ENCODE assay signal across 28 cellular contexts in genomic region chr1:1293258-1293617, GRCh38.
"Had no signal": no experiment of that assay in that cellular context is flagged by ENCODE, and none has a peak within 500 bp of the region (broad histone marks: within the 10 kb centered on the region; RNA-seq: fewer than 3 reads in every experiment).

No MANE protein-coding gene starts in this region.

- H3K4me1 Mint-ChIP-seq: activated CD4-positive, alpha-beta T cell treated with anti-CD3 and anti-CD28 coated beads for 36 hours; activated CD4-positive, alpha-beta T cell treated with anti-CD3 and anti-CD28 coated beads, Interleukin-2, amount 10 ng/mL, durations not matched to agents 7 days and 5 days; activated naive CD4-positive, alpha-beta T cell treated with anti-CD3 and anti-CD28 coated beads, Interleukin-2, amount 50 U/mL, for 24 hours; activated naive CD8-positive, alpha-beta T cell treated with anti-CD3 and anti-CD28 coated beads, Interleukin-2, amount 10 ng/mL, durations not matched to agents 7 days and 5 days had no signal

- ATAC-seq: activated CD4-positive, alpha-beta T cell treated with anti-CD3 and anti-CD28 coated beads for 36 hours; activated CD4-positive, CD25-positive, alpha-beta regulatory T cell treated with anti-CD3 and anti-CD28 coated beads, Interleukin-2, amount 50 U/mL, for 24 hours; PC-3 had no signal

- H3K27me3 Mint-ChIP-seq: activated CD4-positive, alpha-beta T cell treated with anti-CD3 and anti-CD28 coated beads for 36 hours; activated CD4-positive, alpha-beta T cell treated with anti-CD3 and anti-CD28 coated beads, Interleukin-2, amount 10 ng/mL, durations not matched to agents 7 days and 5 days; activated naive CD4-positive, alpha-beta T cell treated with anti-CD3 and anti-CD28 coated beads, Interleukin-2, amount 50 U/mL, for 24 hours; activated naive CD8-positive, alpha-beta T cell treated with anti-CD3 and anti-CD28 coated beads, Interleukin-2, amount 10 ng/mL, durations not matched to agents 7 days and 5 days; activated T-cell treated with anti-CD3 and anti-CD28 coated beads, Interleukin-2, amount 50 U/mL, for 24 hours had no signal

- H3K9me3 ChIP-seq: ascending aorta, Peyer's patch, SJCRH30 had no signal

- H3K4me3 ChIP-seq: ascending aorta, cardiac muscle cell, Peyer's patch, SJCRH30, SK-N-MC had no signal

- H3K27ac Mint-ChIP-seq: activated CD4-positive, alpha-beta T cell treated with anti-CD3 and anti-CD28 coated beads for 36 hours; activated CD4-positive, alpha-beta T cell treated with anti-CD3 and anti-CD28 coated beads, Interleukin-2, amount 10 ng/mL, durations not matched to agents 7 days and 5 days; activated CD8-positive, alpha-beta T cell treated with anti-CD3 and anti-CD28 coated beads, Interleukin-2, amount 10 ng/mL, durations not matched to agents 7 days and 5 days; activated naive CD4-positive, alpha-beta T cell treated with anti-CD3 and anti-CD28 coated beads, Interleukin-2, amount 50 U/mL, for 24 hours; activated naive CD8-positive, alpha-beta T cell treated with anti-CD3 and anti-CD28 coated beads, Interleukin-2, amount 10 ng/mL, durations not matched to agents 7 days and 5 days; activated T-cell treated with anti-CD3 and anti-CD28 coated beads, Interleukin-2, amount 50 U/mL, for 24 hours; activated T-helper 2 cell treated with anti-CD3 and anti-CD28 coated beads, Interferon-gamma antibody, Interleukin-2, Interleukin-4, amounts not matched to agents 10 μg/mL and 5 μg/mL and 100 μg/mL, durations not matched to agents 14 hours and 24 hours and 36 hours had no signal

- H3K27me3 ChIP-seq: ascending aorta, cardiac muscle cell, Peyer's patch, SJCRH30 had no signal

- DNase-seq: activated CD4-positive, alpha-beta T cell treated with anti-CD3 and anti-CD28 coated beads for 36 hours; activated CD4-positive, alpha-beta T cell treated with anti-CD3 and anti-CD28 coated beads, Interleukin-2, amount 10 ng/mL, durations not matched to agents 7 days and 5 days; activated CD4-positive, alpha-beta T cell treated with anti-CD3 and anti-CD28 coated beads, Interleukin-2, amount 50 U/mL, for 48 hours; activated CD8-positive, alpha-beta T cell treated with anti-CD3 and anti-CD28 coated beads, Interleukin-2, amount 10 ng/mL, durations not matched to agents 7 days and 5 days; activated gamma-delta T cell; activated naive CD4-positive, alpha-beta T cell treated with Interleukin-2 at 50 U/mL for 16 hours; activated T-cell treated with anti-CD3 and anti-CD28 coated beads, Interleukin-2, amount 50 U/mL, for 24 hours; amygdala; Karpas-422; NCI-H1105; NCI-H1417 treated with DMSO at 0.1 percent for 48 hours; NCI-H187 treated with DMSO at 0.1 percent for 48 hours; NCI-H2081; NCI-H345; NCI-H524 treated with DMSO at 0.1 percent for 48 hours; NK-92 treated with Interleukin-12 subunit alpha and Interleukin-12 subunit beta, amount 100 ng/mL, for 24 hours; PC-3; Peyer's patch; SHP77; SJCRH30; T1000 had no signal

- H3K36me3 ChIP-seq: cardiac muscle cell, SJCRH30 had no signal

- H3K4me3 Mint-ChIP-seq: activated CD4-positive, alpha-beta T cell treated with anti-CD3 and anti-CD28 coated beads for 36 hours; activated CD4-positive, alpha-beta T cell treated with anti-CD3 and anti-CD28 coated beads, Interleukin-2, amount 10 ng/mL, durations not matched to agents 7 days and 5 days; activated CD8-positive, alpha-beta T cell treated with anti-CD3 and anti-CD28 coated beads, Interleukin-2, amount 10 ng/mL, durations not matched to agents 7 days and 5 days; activated naive CD4-positive, alpha-beta T cell treated with anti-CD3 and anti-CD28 coated beads, Interleukin-2, amount 50 U/mL, for 24 hours; activated naive CD8-positive, alpha-beta T cell treated with anti-CD3 and anti-CD28 coated beads, Interleukin-2, amount 10 ng/mL, durations not matched to agents 7 days and 5 days; activated T-cell treated with anti-CD3 and anti-CD28 coated beads, Interleukin-2, amount 50 U/mL, for 24 hours had no signal

- H3K9me3 Mint-ChIP-seq: activated CD4-positive, alpha-beta T cell treated with anti-CD3 and anti-CD28 coated beads, Interleukin-2, amount 10 ng/mL, durations not matched to agents 7 days and 5 days; activated naive CD4-positive, alpha-beta T cell treated with anti-CD3 and anti-CD28 coated beads, Interleukin-2, amount 50 U/mL, for 24 hours; activated naive CD8-positive, alpha-beta T cell treated with anti-CD3 and anti-CD28 coated beads, Interleukin-2, amount 10 ng/mL, durations not matched to agents 7 days and 5 days; activated T-cell treated with anti-CD3 and anti-CD28 coated beads, Interleukin-2, amount 50 U/mL, for 24 hours; activated T-helper 2 cell treated with anti-CD3 and anti-CD28 coated beads, Interferon-gamma antibody, Interleukin-2, Interleukin-4, amounts not matched to agents 10 μg/mL and 5 μg/mL and 100 μg/mL, durations not matched to agents 14 hours and 24 hours and 36 hours had no signal

- H3K27ac ChIP-seq: ascending aorta, cardiac muscle cell, Peyer's patch, SJCRH30, SK-N-MC had no signal

- H3K36me3 Mint-ChIP-seq: activated naive CD4-positive, alpha-beta T cell treated with anti-CD3 and anti-CD28 coated beads, Interleukin-2, amount 50 U/mL, for 24 hours; activated naive CD8-positive, alpha-beta T cell treated with anti-CD3 and anti-CD28 coated beads, Interleukin-2, amount 10 ng/mL, durations not matched to agents 7 days and 5 days had no signal
